ENCODE assay signal across 22 cellular contexts in the genomic region with DNA sequence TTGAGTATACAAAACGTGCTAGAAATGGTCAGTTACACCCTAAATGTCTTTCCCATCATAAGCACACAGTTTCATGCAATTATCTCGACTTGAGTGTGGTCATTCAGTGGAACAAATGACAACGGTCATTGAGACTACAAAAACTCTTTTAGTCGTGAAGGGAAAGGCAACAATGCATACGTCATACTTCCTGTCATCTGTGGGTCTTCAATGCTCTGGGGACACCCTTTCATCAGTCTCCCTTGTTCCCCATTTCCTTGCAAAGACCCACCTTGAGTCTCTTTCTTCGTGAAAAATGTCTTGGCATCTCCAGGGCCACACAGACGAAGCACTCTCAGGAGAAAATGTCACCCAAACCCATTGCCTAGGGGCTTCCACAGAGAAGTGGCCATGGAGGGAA.
A peak's percentile ranks its signal among the peaks of the same experiment; 100 is the strongest.
DNase-seq lines count a peak whose midpoint lies in the region; ATAC-seq and TF ChIP-seq lines count a peak whose summit lies in the region.
"Had no signal": no experiment of that assay in that cellular context is flagged by ENCODE, and none has a peak within 500 bp of the region (broad histone marks: within the 10 kb centered on the region; RNA-seq: fewer than 3 reads in every experiment).

No MANE protein-coding gene starts in this region.

- peak overlapping the region; percentile 14 for H3K27ac Mint-ChIP-seq in CD8-positive, alpha-beta T cell
- peak overlapping the region; percentile 91 for H3K27ac Mint-ChIP-seq in activated naive CD8-positive, alpha-beta T cell
- H3K27ac Mint-ChIP-seq: activated naive CD8-positive, alpha-beta T cell treated with anti-CD3 and anti-CD28 coated beads, Interleukin-2, amount 10 ng/mL, durations not matched to agents 7 days and 5 days; GM23338; WTC11 had no signal

- no peaks in the 10 kb centered on the region for H3K9me3 Mint-ChIP-seq in CD8-positive, alpha-beta T cell
- H3K9me3 Mint-ChIP-seq in activated naive CD8-positive, alpha-beta T cell (ENCODE audit: low read depth), result peaks cover 4% of the 10 kb centered on the region
- H3K9me3 Mint-ChIP-seq: GM23338 had no signal

- H3K9me3 ChIP-seq in BLaER1, result no peaks in the 10 kb centered on the region
- no peaks in the 10 kb centered on the region for H3K9me3 ChIP-seq in CD8-positive, alpha-beta T cell (ENCODE audit: low read length)
- no peaks in the 10 kb centered on the region for H3K9me3 ChIP-seq in effector memory CD4-positive, alpha-beta T cell (ENCODE audit: control insufficient read depth, low read length)
- no peaks in the 10 kb centered on the region for H3K9me3 ChIP-seq in MM.1S (replicated peaks; ENCODE audit: insufficient read depth, low read length)
- H3K9me3 ChIP-seq: left lung, thyroid gland had no signal

- CTCF ChIA-PET in CD8-positive, alpha-beta T cell (lab: Charles Lee), result no interaction called here

- H3K36me3 ChIP-seq in BLaER1 (no peaks in the 10 kb centered on the region), MM.1S (replicated peaks; ENCODE audit: insufficient read depth, low read length) (no peaks in the 10 kb centered on the region)
- H3K36me3 ChIP-seq in CD8-positive, alpha-beta T cell (ENCODE audit: insufficient read depth, low read length), result no peaks in the 10 kb centered on the region
- no peaks in the 10 kb centered on the region for H3K36me3 ChIP-seq in effector memory CD4-positive, alpha-beta T cell (ENCODE audit: control insufficient read depth, insufficient read depth, low read length)
- H3K36me3 ChIP-seq: left lung, thyroid gland had no signal

- H3K4me2 ChIP-seq in BLaER1, result peak overlapping the region; percentile 32
- H3K4me2 ChIP-seq in MM.1S (ENCODE audit: low read depth, low read length), result no peak overlapping the region
- H3K4me2 ChIP-seq: GM23338 had no signal

- H3K79me2 ChIP-seq in MM.1S (ENCODE audit: low read length), result no peaks in the 10 kb centered on the region

- peaks cover 10% of the 10 kb centered on the region; the same call in 1 of the 2 replicates for H3F3A ChIP-seq in MM.1S (ENCODE audit: insufficient read depth, low read length)

- no peaks in the 10 kb centered on the region for H3K9me2 ChIP-seq in MM.1S (replicated peaks; ENCODE audit: insufficient read depth, low read length)

- H3K27ac ChIP-seq in BLaER1 (no peak overlapping the region), MM.1S (ENCODE audit: low read length) (no peak overlapping the region)
- H3K27ac ChIP-seq in CD8-positive, alpha-beta T cell (ENCODE audit: low read depth, low read length), result no peak overlapping the region
- H3K27ac ChIP-seq in effector memory CD4-positive, alpha-beta T cell (ENCODE audit: insufficient read depth, low read length, poor library complexity, severe bottlenecking), result no peak overlapping the region
- H3K27ac ChIP-seq: left lung, thyroid gland had no signal

- H3K27me3 ChIP-seq in BLaER1 (no peaks in the 10 kb centered on the region), MM.1S (replicated peaks; ENCODE audit: insufficient read depth, low read length) (no peaks in the 10 kb centered on the region)
- no peaks in the 10 kb centered on the region for H3K27me3 ChIP-seq in CD8-positive, alpha-beta T cell (ENCODE audit: insufficient read depth, low read length)
- H3K27me3 ChIP-seq in effector memory CD4-positive, alpha-beta T cell (replicated peaks; ENCODE audit: control insufficient read depth, insufficient read depth, low read length, poor library complexity, severe bottlenecking), result no peaks in the 10 kb centered on the region
- H3K27me3 ChIP-seq: left lung, thyroid gland had no signal

- no peak for DNase-seq in CD8-positive, alpha-beta T cell
- DNase-seq in GM20000 (ENCODE audit: low spot score) (peak; percentile 61), UCSD-AML1 (lab: John Stamatoyannopoulos, UW; ENCODE audit: unreplicated experiment) (no peak), MM.1S (no peak)
- DNase-seq in effector memory CD4-positive, alpha-beta T cell, result no peak
- DNase-seq: activated CD8-positive, alpha-beta memory T cell treated with anti-CD3 and anti-CD28 coated beads, Interleukin-2, amount 50 U/mL, for 4 hours; activated naive CD8-positive, alpha-beta T cell treated with anti-CD3 and anti-CD28 coated beads, Interleukin-2, amount 10 ng/mL, durations not matched to agents 7 days and 5 days; dermis blood vessel endothelial cell; DMS153; erythroblast; left lung; NCI-H2081 treated with DMSO at 0.1 percent for 48 hours; NCI-H510A; Right ventricle myocardium superior; T-helper 1 cell; thyroid gland had no signal

- POLR2A ChIA-PET in CD8-positive, alpha-beta T cell (lab: Charles Lee), result no interaction called here

- no peak for TF ChIP-seq CTCF in CD8-positive, alpha-beta T cell (IDR thresholded peaks at IDR 0.05)
- TF ChIP-seq CTCF in GM20000 (IDR thresholded peaks at IDR 0.05; ENCODE audit: extremely low read depth, missing control alignments) (no peak), MM.1S (IDR thresholded peaks at IDR 0.05; ENCODE audit: low read length) (no peak)

- H3K9ac ChIP-seq in BLaER1, result no peak overlapping the region
- no peak overlapping the region for H3K9ac ChIP-seq in MM.1S (ENCODE audit: low read length)

- intact Hi-C loops in CD8-positive, alpha-beta T cell (cut with DNase I, micrococcal nuclease), result no loop called here

- no peaks in the 10 kb centered on the region for H3K27me3 Mint-ChIP-seq in CD8-positive, alpha-beta T cell (ENCODE audit: low read depth)
- H3K27me3 Mint-ChIP-seq in activated naive CD8-positive, alpha-beta T cell, result no peaks in the 10 kb centered on the region
- H3K27me3 Mint-ChIP-seq: activated naive CD8-positive, alpha-beta T cell treated with anti-CD3 and anti-CD28 coated beads, Interleukin-2, amount 10 ng/mL, durations not matched to agents 7 days and 5 days had no signal

- peaks cover 31% of the 10 kb centered on the region for H3K36me3 Mint-ChIP-seq in CD8-positive, alpha-beta T cell
- peaks cover 24% of the 10 kb centered on the region for H3K36me3 Mint-ChIP-seq in activated naive CD8-positive, alpha-beta T cell

- H3K4me1 ChIP-seq in BLaER1 (peaks cover 8% of the 10 kb centered on the region), MM.1S (ENCODE audit: low read length) (peaks cover 26% of the 10 kb centered on the region)
- H3K4me1 ChIP-seq in CD8-positive, alpha-beta T cell (ENCODE audit: insufficient read depth, low read length), result peaks cover 37% of the 10 kb centered on the region
- peaks cover 28% of the 10 kb centered on the region for H3K4me1 ChIP-seq in effector memory CD4-positive, alpha-beta T cell (ENCODE audit: control insufficient read depth, insufficient read depth, low read length, poor library complexity, severe bottlenecking)

- ATAC-seq in CD8-positive, alpha-beta T cell, result no peak
- ATAC-seq in GM19397 (IDR thresholded peaks at IDR 0.05; ENCODE audit: unreplicated experiment), result no peak
- ATAC-seq: GM23338, WTC11 had no signal

- H3K4me3 Mint-ChIP-seq in CD8-positive, alpha-beta T cell, result no peak overlapping the region
- H3K4me3 Mint-ChIP-seq in activated naive CD8-positive, alpha-beta T cell, result no peak overlapping the region
- H3K4me3 Mint-ChIP-seq: activated naive CD8-positive, alpha-beta T cell treated with anti-CD3 and anti-CD28 coated beads, Interleukin-2, amount 10 ng/mL, durations not matched to agents 7 days and 5 days; GM23338; WTC11 had no signal

- H3K4me1 Mint-ChIP-seq in CD8-positive, alpha-beta T cell (ENCODE audit: low read depth), result peaks cover 67% of the 10 kb centered on the region
- peaks cover 83% of the 10 kb centered on the region for H3K4me1 Mint-ChIP-seq in activated naive CD8-positive, alpha-beta T cell (ENCODE audit: low read depth)
- H3K4me1 Mint-ChIP-seq: GM23338 had no signal

- no peak overlapping the region for H2AFZ ChIP-seq in MM.1S (ENCODE audit: low read length)
- H2AFZ ChIP-seq: GM23338 had no signal

- no peaks in the 10 kb centered on the region for H4K20me1 ChIP-seq in BLaER1
- no peaks in the 10 kb centered on the region for H4K20me1 ChIP-seq in MM.1S (ENCODE audit: insufficient read depth, low read length)

- no peak overlapping the region for H3K4me3 ChIP-seq in BLaER1
- H3K4me3 ChIP-seq in CD8-positive, alpha-beta T cell (ENCODE audit: low read depth, low read length), result no peak overlapping the region
- H3K4me3 ChIP-seq in effector memory CD4-positive, alpha-beta T cell (ENCODE audit: insufficient read depth, low read depth, low read length, poor library complexity, severe bottlenecking), result no peak overlapping the region
- H3K4me3 ChIP-seq in MM.1S (ENCODE audit: low read length), result no peak overlapping the region
- H3K4me3 ChIP-seq: GM23338, left lung, skin epidermis, thyroid gland had no signal
